In the genomic region with DNA sequence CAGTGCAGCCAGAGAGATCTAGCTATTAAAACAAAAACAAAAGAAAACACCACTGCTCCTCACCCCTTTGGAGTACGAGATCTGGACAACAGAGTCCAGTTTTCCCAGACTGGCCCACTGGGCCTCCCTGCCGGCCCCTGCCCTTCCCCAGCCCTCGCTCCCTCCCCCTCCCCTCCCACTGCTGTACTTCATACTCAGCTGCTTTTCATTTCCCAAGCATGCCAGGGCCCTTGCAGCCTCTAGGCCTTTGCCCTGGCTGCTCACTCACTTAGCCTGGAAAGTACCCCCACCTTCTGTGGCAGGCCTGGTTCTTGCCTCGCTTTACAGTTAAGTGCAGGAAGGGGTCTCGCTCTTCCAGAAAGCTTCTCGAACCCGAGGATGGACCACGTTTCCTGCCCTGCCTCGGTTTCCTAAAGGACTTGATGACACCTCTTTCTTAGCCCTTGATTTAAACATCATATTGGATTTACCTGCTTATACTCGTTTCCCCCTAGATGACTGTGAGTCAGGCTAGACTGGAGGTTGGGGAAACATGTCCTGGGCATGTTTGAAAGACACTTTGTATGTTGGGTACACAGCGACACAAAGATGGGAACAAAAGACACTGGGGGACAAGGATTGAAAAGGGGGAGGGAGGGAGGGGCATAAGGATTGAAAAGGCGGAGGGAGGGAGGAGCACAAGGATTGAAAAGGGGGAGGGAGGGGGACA, we compare ENCODE assay signal across 13 cellular contexts. TPM values are rescaled to one million over a fixed set of nuclear protein-coding genes. Genes with fewer than 3 reads are reported as not detected.
A peak's percentile ranks its signal among the peaks of the same experiment; 100 is the strongest.
DNase-seq lines count a peak whose midpoint lies in the region; ATAC-seq and TF ChIP-seq lines count a peak whose summit lies in the region.
"Had no signal": no experiment of that assay in that cellular context is flagged by ENCODE, and none has a peak within 500 bp of the region (broad histone marks: within the 10 kb centered on the region; RNA-seq: fewer than 3 reads in every experiment).

No MANE protein-coding gene starts in this region.

- no peaks in the 10 kb centered on the region for H3K9me3 ChIP-seq in breast epithelium
- no peaks in the 10 kb centered on the region for H3K9me3 ChIP-seq in thymus (ENCODE audit: control insufficient read depth)

- H3K4me1 Mint-ChIP-seq in activated naive CD4-positive, alpha-beta T cell treated with anti-CD3 and anti-CD28 coated beads for 36 hours (ENCODE audit: low read depth) = no peaks in the 10 kb centered on the region
- H3K4me1 Mint-ChIP-seq in activated naive CD4-positive, alpha-beta T cell treated with anti-CD3 and anti-CD28 coated beads, Interleukin-2, amount 10 ng/mL, durations not matched to agents 7 days and 5 days = peaks cover 3% of the 10 kb centered on the region
- H3K4me1 Mint-ChIP-seq in activated CD4-positive, alpha-beta T cell treated with anti-CD3 and anti-CD28 coated beads, Interleukin-2, amount 10 ng/mL, durations not matched to agents 7 days and 5 days = peaks cover 5% of the 10 kb centered on the region
- H3K4me1 Mint-ChIP-seq: activated CD4-positive, alpha-beta T cell treated with anti-CD3 and anti-CD28 coated beads for 36 hours; natural killer cell had no signal

- H3K27ac Mint-ChIP-seq in activated naive CD4-positive, alpha-beta T cell treated with anti-CD3 and anti-CD28 coated beads for 36 hours = peak overlapping the region; percentile 71
- H3K27ac Mint-ChIP-seq in activated naive CD4-positive, alpha-beta T cell treated with anti-CD3 and anti-CD28 coated beads, Interleukin-2, amount 10 ng/mL, durations not matched to agents 7 days and 5 days = no peak overlapping the region
- no peak overlapping the region for H3K27ac Mint-ChIP-seq in activated CD4-positive, alpha-beta T cell treated with anti-CD3 and anti-CD28 coated beads, Interleukin-2, amount 10 ng/mL, durations not matched to agents 7 days and 5 days
- H3K27ac Mint-ChIP-seq: activated CD4-positive, alpha-beta T cell treated with anti-CD3 and anti-CD28 coated beads for 36 hours; activated T-cell treated with anti-CD3 and anti-CD28 coated beads, Interleukin-2, amount 50 U/mL, for 24 hours; natural killer cell had no signal

- no peak overlapping the region for H3K4me3 Mint-ChIP-seq in activated naive CD4-positive, alpha-beta T cell treated with anti-CD3 and anti-CD28 coated beads for 36 hours
- no peak overlapping the region for H3K4me3 Mint-ChIP-seq in activated naive CD4-positive, alpha-beta T cell treated with anti-CD3 and anti-CD28 coated beads, Interleukin-2, amount 10 ng/mL, durations not matched to agents 7 days and 5 days
- no peak overlapping the region for H3K4me3 Mint-ChIP-seq in activated CD4-positive, alpha-beta T cell treated with anti-CD3 and anti-CD28 coated beads, Interleukin-2, amount 10 ng/mL, durations not matched to agents 7 days and 5 days
- H3K4me3 Mint-ChIP-seq: activated CD4-positive, alpha-beta T cell treated with anti-CD3 and anti-CD28 coated beads for 36 hours; activated T-cell treated with anti-CD3 and anti-CD28 coated beads, Interleukin-2, amount 50 U/mL, for 24 hours; natural killer cell had no signal

- no peaks in the 10 kb centered on the region for H3K27me3 ChIP-seq in breast epithelium
- H3K27me3 ChIP-seq in thymus (ENCODE audit: control insufficient read depth, insufficient read depth) = no peaks in the 10 kb centered on the region

- ATAC-seq in GM21381 (IDR thresholded peaks at IDR 0.05; ENCODE audit: unreplicated experiment) (no peak), HG03571 (IDR thresholded peaks at IDR 0.05; ENCODE audit: unreplicated experiment) (no peak)
- ATAC-seq: activated CD4-positive, alpha-beta T cell treated with anti-CD3 and anti-CD28 coated beads for 36 hours; natural killer cell had no signal

- CTCF ChIA-PET in activated naive CD4-positive, alpha-beta T cell treated with anti-CD3 and anti-CD28 coated beads for 36 hours (lab: Charles Lee) = no interaction called here
- CTCF ChIA-PET in activated naive CD4-positive, alpha-beta T cell treated with anti-CD3 and anti-CD28 coated beads, Interleukin-2, amount 10 ng/mL, durations not matched to agents 7 days and 5 days (lab: Charles Lee) = no interaction called here
- CTCF ChIA-PET in activated CD4-positive, alpha-beta T cell treated with anti-CD3 and anti-CD28 coated beads, Interleukin-2, amount 10 ng/mL, durations not matched to agents 7 days and 5 days (lab: Charles Lee) = interaction anchor here (0.7 to 0.9 kb wide), 2 partner anchors 24 to 742 kb away, joined by 3 to 4 read pairs; no protein-coding TSS in a partner anchor

- POLR2A ChIA-PET in activated CD4-positive, alpha-beta T cell treated with anti-CD3 and anti-CD28 coated beads, Interleukin-2, amount 10 ng/mL, durations not matched to agents 7 days and 5 days (lab: Charles Lee) = no interaction called here

- no peaks in the 10 kb centered on the region for H3K36me3 Mint-ChIP-seq in activated naive CD4-positive, alpha-beta T cell treated with anti-CD3 and anti-CD28 coated beads for 36 hours (ENCODE audit: low read depth)
- H3K36me3 Mint-ChIP-seq in activated naive CD4-positive, alpha-beta T cell treated with anti-CD3 and anti-CD28 coated beads, Interleukin-2, amount 10 ng/mL, durations not matched to agents 7 days and 5 days = peaks cover under 1% of the 10 kb centered on the region
- H3K36me3 Mint-ChIP-seq in activated CD4-positive, alpha-beta T cell treated with anti-CD3 and anti-CD28 coated beads, Interleukin-2, amount 10 ng/mL, durations not matched to agents 7 days and 5 days (ENCODE audit: low read depth) = no peaks in the 10 kb centered on the region
- H3K36me3 Mint-ChIP-seq: natural killer cell had no signal

- H3K4me3 ChIP-seq in breast epithelium (no peak overlapping the region), thymus (ENCODE audit: low read length) (no peak overlapping the region)

- TF ChIP-seq CTCF in breast epithelium (IDR thresholded peaks at IDR 0.05) = no peak

- WGBS in thymus = 96% methylated on average over 11 of the region's 12 CpGs

- H3K9me3 Mint-ChIP-seq in activated naive CD4-positive, alpha-beta T cell treated with anti-CD3 and anti-CD28 coated beads for 36 hours = peaks cover 1% of the 10 kb centered on the region
- H3K9me3 Mint-ChIP-seq in activated naive CD4-positive, alpha-beta T cell treated with anti-CD3 and anti-CD28 coated beads, Interleukin-2, amount 10 ng/mL, durations not matched to agents 7 days and 5 days = peaks cover 5% of the 10 kb centered on the region
- H3K9me3 Mint-ChIP-seq in activated CD4-positive, alpha-beta T cell treated with anti-CD3 and anti-CD28 coated beads, Interleukin-2, amount 10 ng/mL, durations not matched to agents 7 days and 5 days = peaks cover 3% of the 10 kb centered on the region
- H3K9me3 Mint-ChIP-seq: activated T-cell treated with anti-CD3 and anti-CD28 coated beads, Interleukin-2, amount 50 U/mL, for 24 hours; natural killer cell had no signal

- TF ChIP-seq POLR2A in breast epithelium (IDR thresholded peaks at IDR 0.05) = no peak

- H3K4me1 ChIP-seq in breast epithelium (no peaks in the 10 kb centered on the region), thymus (ENCODE audit: control insufficient read depth, insufficient read depth, low read length) (no peaks in the 10 kb centered on the region)

- intact Hi-C loops in activated naive CD4-positive, alpha-beta T cell treated with anti-CD3 and anti-CD28 coated beads for 36 hours (cut with micrococcal nuclease) = no loop called here
- intact Hi-C loops in breast epithelium (cut with DNase I; ENCODE audit: low total_unique reads) = no loop called here

- no peak for DNase-seq in activated naive CD4-positive, alpha-beta T cell treated with anti-CD3 and anti-CD28 coated beads for 36 hours
- DNase-seq in activated naive CD4-positive, alpha-beta T cell treated with anti-CD3 and anti-CD28 coated beads, Interleukin-2, amount 10 ng/mL, durations not matched to agents 7 days and 5 days = no peak
- DNase-seq in breast epithelium (ENCODE audit: low spot score in 2 of 2) (no peak), left kidney (ENCODE audit: low read depth, low spot score) (peak; percentile 87)
- no peak for DNase-seq in activated CD4-positive, alpha-beta T cell treated with anti-CD3 and anti-CD28 coated beads, Interleukin-2, amount 10 ng/mL, durations not matched to agents 7 days and 5 days
- DNase-seq: activated CD4-positive, alpha-beta T cell treated with anti-CD3 and anti-CD28 coated beads for 36 hours; activated T-cell treated with anti-CD3 and anti-CD28 coated beads, Interleukin-2, amount 50 U/mL, for 24 hours; foreskin melanocyte; HCEC 1CT; natural killer cell had no signal

- H3K36me3 ChIP-seq in breast epithelium (no peaks in the 10 kb centered on the region), thymus (ENCODE audit: control insufficient read depth, insufficient read depth) (no peaks in the 10 kb centered on the region)

- H3K27ac ChIP-seq in breast epithelium = peak overlapping the region; percentile 20 to 52
- H3K27ac ChIP-seq in thymus (ENCODE audit: low read depth) = peak overlapping the region; percentile 33

- no peaks in the 10 kb centered on the region for H3K27me3 Mint-ChIP-seq in activated naive CD4-positive, alpha-beta T cell treated with anti-CD3 and anti-CD28 coated beads for 36 hours (ENCODE audit: low read depth)
- H3K27me3 Mint-ChIP-seq in activated naive CD4-positive, alpha-beta T cell treated with anti-CD3 and anti-CD28 coated beads, Interleukin-2, amount 10 ng/mL, durations not matched to agents 7 days and 5 days = peaks cover 19% of the 10 kb centered on the region
- no peaks in the 10 kb centered on the region for H3K27me3 Mint-ChIP-seq in activated CD4-positive, alpha-beta T cell treated with anti-CD3 and anti-CD28 coated beads, Interleukin-2, amount 10 ng/mL, durations not matched to agents 7 days and 5 days
- H3K27me3 Mint-ChIP-seq: activated CD4-positive, alpha-beta T cell treated with anti-CD3 and anti-CD28 coated beads for 36 hours; activated T-cell treated with anti-CD3 and anti-CD28 coated beads, Interleukin-2, amount 50 U/mL, for 24 hours had no signal

RNA-seq across cellular contexts. Expression of a gene that starts 30.1 kb away (rescaled TPM):
- under 1 TPM; 0.27 to 0.50 TPM for total RNA-seq in activated naive CD4-positive, alpha-beta T cell treated with anti-CD3 and anti-CD28 coated beads for 36 hours
- total RNA-seq in breast epithelium = 1 to 10 TPM in 2 of 3 donors, under 1 TPM in 1; 0.16 to 2.9 (median 2.6) TPM
- 0.87 TPM for polyA plus RNA-seq in thymus
- 10 to 100 TPM; 10.5 to 11.9 TPM for total RNA-seq in activated CD4-positive, alpha-beta T cell treated with anti-CD3 and anti-CD28 coated beads, Interleukin-2, amount 10 ng/mL, durations not matched to agents 7 days and 5 days
